ENCODE assay signal across 9 cellular contexts in the genomic region with DNA sequence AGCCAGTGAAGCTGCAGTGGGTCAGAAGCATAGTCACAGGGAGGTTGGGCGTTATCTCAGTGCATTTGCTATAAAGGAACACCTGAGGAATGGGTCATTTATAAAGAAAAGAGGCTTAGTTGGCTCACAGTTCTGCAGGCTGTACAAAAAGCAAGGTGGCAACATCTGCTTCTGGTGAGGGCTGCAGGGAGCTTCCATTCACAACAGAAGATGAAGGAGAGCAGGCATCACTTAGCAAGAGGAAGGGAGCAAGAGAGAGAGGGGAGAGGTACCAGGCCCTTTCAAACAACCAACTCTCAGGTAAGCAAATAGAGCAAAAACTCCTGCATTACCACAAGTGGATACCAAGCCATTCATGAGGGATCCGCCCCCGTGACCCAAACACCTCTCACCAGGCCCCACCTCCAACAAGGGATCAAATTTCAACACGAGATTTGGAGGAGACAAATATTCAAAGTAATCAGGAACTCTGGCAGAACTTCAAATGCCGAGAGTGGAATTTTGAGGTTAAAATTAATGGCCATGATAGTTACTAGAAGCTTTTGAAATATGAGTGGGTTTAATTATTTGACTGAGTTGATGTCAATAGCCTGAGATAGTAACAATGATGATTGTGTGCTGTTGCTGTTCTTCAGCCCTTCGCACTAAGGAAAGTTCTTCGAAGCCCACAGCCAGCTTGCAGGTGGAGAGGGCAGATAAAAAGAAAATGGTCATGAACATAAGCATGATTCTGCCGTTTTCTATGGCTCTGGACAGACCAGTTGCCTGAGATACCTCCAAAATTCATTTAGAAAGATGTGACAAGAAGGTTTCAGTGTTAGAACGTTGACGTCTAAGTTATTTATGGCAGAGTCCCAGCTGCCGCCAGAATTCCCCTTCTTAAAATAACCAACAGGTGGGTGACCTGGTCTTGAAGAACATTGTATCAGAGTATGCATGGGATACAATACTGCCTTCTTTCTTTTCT. TPM values are rescaled to one million over a fixed set of nuclear protein-coding genes. Genes with fewer than 3 reads are reported as not detected.
DNase-seq lines count a peak whose midpoint lies in the region; ATAC-seq and TF ChIP-seq lines count a peak whose summit lies in the region.
"Had no signal": no experiment of that assay in that cellular context is flagged by ENCODE, and none has a peak within 500 bp of the region (broad histone marks: within the 10 kb centered on the region; RNA-seq: fewer than 3 reads in every experiment).

No MANE protein-coding gene starts in this region.

- no peak overlapping the region for H3K27ac Mint-ChIP-seq in endodermal cell

- no peak overlapping the region for H3K9ac ChIP-seq in endodermal cell (ENCODE audit: extremely low read depth, low read length, poor library complexity, severe bottlenecking)

- no peaks in the 10 kb centered on the region for H3K9me3 ChIP-seq in endodermal cell (ENCODE audit: control insufficient read depth, low read length)

- no peak overlapping the region for H3K4me3 ChIP-seq in endodermal cell (ENCODE audit: low read length)

- intact Hi-C loops in left colon (cut with DNase I, micrococcal nuclease): no loop called here

- H3K36me3 Mint-ChIP-seq in endodermal cell (ENCODE audit: low read depth): no peaks in the 10 kb centered on the region

- no peaks in the 10 kb centered on the region for H3K36me3 ChIP-seq in endodermal cell (ENCODE audit: control insufficient read depth, insufficient read depth, low read length)

- TF ChIP-seq POLR2A in GM15510 (IDR thresholded peaks at IDR 0.05; ENCODE audit: borderline replicate concordance, extremely low read depth, insufficient read length): peak; percentile 28

- peaks cover 9% of the 10 kb centered on the region for H3K9me3 Mint-ChIP-seq in endodermal cell

- DNase-seq in endodermal cell (peak; percentile 65), NCI-H345 (lab: John Stamatoyannopoulos, UW) (no peak), G401 (ENCODE audit: low spot score) (no peak), left colon (no peak)
- no peak for DNase-seq in activated CD8-positive, alpha-beta memory T cell treated with anti-CD3 and anti-CD28 coated beads, Interleukin-2, amount 50 U/mL, for 48 hours
- DNase-seq: cortex of kidney had no signal

- H3K27me3 Mint-ChIP-seq in endodermal cell (ENCODE audit: insufficient read depth): no peaks in the 10 kb centered on the region

- H3K4me1 ChIP-seq in endodermal cell (ENCODE audit: control insufficient read depth, insufficient read depth, low read length): peaks cover 3% of the 10 kb centered on the region

- 82 to 89% methylated on average over 6 to 11 of the region's 11 CpGs for WGBS in endodermal cell (ENCODE audit: insufficient coverage in 1 of 2, insufficient read length in 1 of 2), 2 experiments

- no peak overlapping the region for H3K27ac ChIP-seq in endodermal cell (ENCODE audit: low read depth, low read length)

- TF ChIP-seq CTCF in endodermal cell (conservative IDR thresholded peaks at IDR 0.05): no peak

- H3K4me3 Mint-ChIP-seq in endodermal cell: no peak overlapping the region

- ATAC-seq in GM21367 (IDR thresholded peaks at IDR 0.05; ENCODE audit: unreplicated experiment) (peak; percentile 86), HG03097 (IDR thresholded peaks at IDR 0.05; ENCODE audit: low FRiP score, unreplicated experiment) (peak; percentile 42), left colon (no peak)

- H3K27me3 ChIP-seq in endodermal cell (ENCODE audit: control insufficient read depth, insufficient read depth, low read length, poor library complexity, severe bottlenecking): no peaks in the 10 kb centered on the region

- H3K4me1 Mint-ChIP-seq in endodermal cell: peaks cover 4% of the 10 kb centered on the region

- in situ Hi-C loops in G401 (cut with HindIII; ENCODE audit: low sequenced_read_pairs): no loop called here

RNA-seq across cellular contexts. Expression of gene ADTRP, which starts 55.3 kb away (rescaled TPM):
- total RNA-seq in endodermal cell: under 1 TPM; 0.20 to 0.29 TPM
- polyA plus RNA-seq in endodermal cell (2013, experiment 1 of 2): 0.43 TPM
- polyA plus RNA-seq in endodermal cell (2013, experiment 2 of 2): 0.58 TPM
- 9.9 and 16.8 TPM in 2 replicates for total RNA-seq in G401 (2014; rRNA removed; shearing (Covaris generic))
- 100 to 1,000 TPM; 106 to 124 TPM for total RNA-seq in left colon
